Comparison of ENCODE assay signal across 1 cellular context in the genomic region with DNA sequence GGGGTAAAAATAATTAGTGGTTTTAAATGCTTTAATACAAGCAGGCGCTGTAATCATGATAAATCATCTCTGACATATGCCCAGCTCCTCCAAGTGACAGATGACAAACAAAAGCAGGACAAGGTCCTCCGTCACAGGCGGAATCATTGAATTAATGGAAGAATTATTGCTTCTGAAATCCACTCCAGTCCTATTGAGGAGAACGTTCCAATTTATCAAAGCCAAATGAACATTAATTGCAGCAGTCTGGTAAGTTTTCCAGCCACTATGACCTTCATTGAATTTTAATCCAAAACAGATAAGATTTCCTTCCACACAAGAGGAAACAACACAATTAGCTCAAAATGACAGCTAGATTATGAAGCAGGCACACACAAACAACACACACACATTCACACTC.
A peak's percentile ranks its signal among the peaks of the same experiment; 100 is the strongest.
TF ChIP-seq lines count a peak whose summit lies in the region.

No MANE protein-coding gene starts in this region.

TF ChIP-seq in SK-N-SH treated with all-trans-retinoic acid at 6 μM for 48 hours, 23 proteins besides CTCF, POLR2A, EP300 and RAD21 (continued from another document):
- TF ChIP-seq TSHZ2 (CRISPR knock-in tag; IDR thresholded peaks at IDR 0.05), result peak; percentile 100
- TF ChIP-seq, protein P1, sequence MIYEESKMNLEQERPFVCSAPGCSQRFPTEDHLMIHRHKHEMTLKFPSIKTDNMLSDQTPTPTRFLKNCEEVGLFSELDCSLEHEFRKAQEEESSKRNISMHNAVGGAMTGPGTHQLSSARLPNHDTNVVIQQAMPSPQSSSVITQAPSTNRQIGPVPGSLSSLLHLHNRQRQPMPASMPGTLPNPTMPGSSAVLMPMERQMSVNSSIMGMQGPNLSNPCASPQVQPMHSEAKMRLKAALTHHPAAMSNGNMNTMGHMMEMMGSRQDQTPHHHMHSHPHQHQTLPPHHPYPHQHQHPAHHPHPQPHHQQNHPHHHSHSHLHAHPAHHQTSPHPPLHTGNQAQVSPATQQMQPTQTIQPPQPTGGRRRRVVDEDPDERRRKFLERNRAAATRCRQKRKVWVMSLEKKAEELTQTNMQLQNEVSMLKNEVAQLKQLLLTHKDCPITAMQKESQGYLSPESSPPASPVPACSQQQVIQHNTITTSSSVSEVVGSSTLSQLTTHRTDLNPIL (CRISPR knock-in tag; IDR thresholded peaks at IDR 0.05; ENCODE audit: low read depth), result no peak
- no peak for TF ChIP-seq ZC3H10 (CRISPR knock-in tag; IDR thresholded peaks at IDR 0.05)
- TF ChIP-seq TCF4 (CRISPR knock-in tag; IDR thresholded peaks at IDR 0.05; ENCODE audit: borderline replicate concordance), result peak; percentile 98
- TF ChIP-seq ISL1 (CRISPR knock-in tag; IDR thresholded peaks at IDR 0.05), result peak; percentile 67
- TF ChIP-seq ZNF8 (CRISPR knock-in tag; IDR thresholded peaks at IDR 0.05), result peak; percentile 52
- no peak for TF ChIP-seq PPARA (CRISPR knock-in tag; IDR thresholded peaks at IDR 0.05; ENCODE audit: borderline replicate concordance)
- no peak for TF ChIP-seq ZFP3 (CRISPR knock-in tag; IDR thresholded peaks at IDR 0.05)
- no peak for TF ChIP-seq POU6F1 (CRISPR knock-in tag; IDR thresholded peaks at IDR 0.05; ENCODE audit: borderline replicate concordance, low read depth)
- TF ChIP-seq ZNF70 (CRISPR knock-in tag; IDR thresholded peaks at IDR 0.05), result peak; percentile 29; the same call in 1 of the 2 replicates
TF ChIP-seq in SK-N-SH treated with all-trans-retinoic acid at 6 μM for 48 hours: peak in this region for 8.
